Comparison of ENCODE assay signal across 10 cellular contexts in the genomic region with DNA sequence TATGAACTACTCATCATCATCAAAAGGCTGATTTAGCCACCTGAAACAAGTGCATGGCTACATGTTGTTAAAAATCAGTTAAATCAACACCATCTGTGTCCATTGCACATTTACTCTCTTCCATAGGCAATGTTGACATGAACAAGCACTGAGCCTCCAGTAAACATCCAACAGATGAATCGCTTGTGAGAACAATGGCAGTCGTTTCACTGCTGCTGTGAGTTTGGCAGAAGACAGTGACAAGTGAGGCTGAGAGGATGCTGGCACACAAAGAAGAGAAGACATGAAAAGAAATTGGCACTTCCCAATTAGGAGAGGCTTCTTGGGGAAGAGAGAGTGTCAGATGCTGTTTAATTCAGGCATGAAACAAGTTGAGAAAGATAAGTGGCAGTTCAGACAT.
"Had no signal": no experiment of that assay in that cellular context is flagged by ENCODE, and none has a peak within 500 bp of the region (broad histone marks: within the 10 kb centered on the region; RNA-seq: fewer than 3 reads in every experiment).

No MANE protein-coding gene starts in this region.

- H3K9me3 ChIP-seq: breast epithelium had no signal

- ATAC-seq: right cardiac atrium had no signal

- H3K4me3 Mint-ChIP-seq: activated CD4-positive, alpha-beta memory T cell treated with anti-CD3 and anti-CD28 coated beads for 36 hours; activated naive CD8-positive, alpha-beta T cell treated with anti-CD3 and anti-CD28 coated beads, Interleukin-2, amount 10 ng/mL, durations not matched to agents 7 days and 5 days; endodermal cell had no signal

- H3K27ac ChIP-seq: breast epithelium had no signal

- H3K27me3 Mint-ChIP-seq: activated CD4-positive, alpha-beta memory T cell treated with anti-CD3 and anti-CD28 coated beads for 36 hours; activated naive CD8-positive, alpha-beta T cell treated with anti-CD3 and anti-CD28 coated beads, Interleukin-2, amount 10 ng/mL, durations not matched to agents 7 days and 5 days had no signal

- H3K27ac Mint-ChIP-seq: activated CD4-positive, alpha-beta memory T cell treated with anti-CD3 and anti-CD28 coated beads for 36 hours; activated naive CD8-positive, alpha-beta T cell treated with anti-CD3 and anti-CD28 coated beads, Interleukin-2, amount 10 ng/mL, durations not matched to agents 7 days and 5 days; endodermal cell had no signal

- DNase-seq: activated CD4-positive, alpha-beta memory T cell treated with anti-CD3 and anti-CD28 coated beads for 36 hours; activated naive CD8-positive, alpha-beta T cell treated with anti-CD3 and anti-CD28 coated beads, Interleukin-2, amount 10 ng/mL, durations not matched to agents 7 days and 5 days; endodermal cell; kidney glomerular epithelial cell; posterior cingulate gyrus; right cardiac atrium; stimulated activated naive CD4-positive, alpha-beta T cell; trophoblast cell had no signal

- H3K36me3 Mint-ChIP-seq: activated CD4-positive, alpha-beta memory T cell treated with anti-CD3 and anti-CD28 coated beads for 36 hours had no signal

- H3K36me3 ChIP-seq: breast epithelium had no signal

- H3K4me3 ChIP-seq: breast epithelium, smooth muscle cell had no signal

- H3K9me3 Mint-ChIP-seq: activated CD4-positive, alpha-beta memory T cell treated with anti-CD3 and anti-CD28 coated beads for 36 hours; endodermal cell had no signal

- H3K27me3 ChIP-seq: breast epithelium had no signal
